Comparison of ENCODE assay signal across 30 cellular contexts in the genomic region with DNA sequence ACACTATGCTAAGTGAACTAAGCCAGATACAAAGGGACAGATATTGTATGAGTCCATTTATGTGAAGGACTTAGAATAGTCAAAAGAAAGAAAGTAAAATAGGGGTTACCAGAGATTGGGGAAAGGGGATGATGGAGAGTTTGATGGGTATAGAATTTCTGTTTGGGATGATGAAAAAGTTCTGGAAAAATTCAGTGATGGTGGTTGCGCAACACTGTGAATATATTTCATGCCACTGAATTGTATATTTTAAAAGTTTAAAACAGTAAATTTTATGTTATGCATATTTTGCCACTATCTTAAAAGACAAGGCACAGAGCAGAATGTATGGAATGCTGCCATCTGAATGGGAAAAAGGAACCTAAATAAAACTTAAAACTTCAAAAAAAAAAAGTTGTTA. TPM values are rescaled to one million over a fixed set of nuclear protein-coding genes. Genes with fewer than 3 reads are reported as not detected.
"Had no signal": no experiment of that assay in that cellular context is flagged by ENCODE, and none has a peak within 500 bp of the region (broad histone marks: within the 10 kb centered on the region; RNA-seq: fewer than 3 reads in every experiment).

No MANE protein-coding gene starts in this region.

- DNase-seq: naive thymus-derived CD8-positive, alpha-beta T cell; nephron progenitor cell; nucleus accumbens; pancreas; retina; right cardiac atrium; spleen; stimulated activated CD4-positive, alpha-beta T cell treated with anti-CD3 and anti-CD28 coated beads, Interleukin-12 subunit alpha, Interleukin-12 subunit beta, amount 100 ng/mL, for 4 hours; stimulated activated CD4-positive, alpha-beta T cell treated with anti-CD3 and anti-CD28 coated beads, Interleukin-1b, Interleukin-23, amount 100 ng/mL, for 48 hours; stimulated activated CD4-positive, alpha-beta T cell treated with anti-CD3 and anti-CD28 coated beads, Interleukin-4, amount 100 ng/mL, for 1 hour; stimulated activated CD4-positive, alpha-beta T cell treated with anti-CD3 and anti-CD28 coated beads, Interleukin-4, amount 100 ng/mL, for 4 hours; stimulated activated CD8-positive, alpha-beta memory T cell treated with anti-CD3 and anti-CD28 coated beads, Interleukin-4, amount 100 ng/mL, for 48 hours; stimulated activated naive CD4-positive, alpha-beta T cell; stimulated activated naive CD8-positive, alpha-beta T cell treated with anti-CD3 and anti-CD28 coated beads, Interleukin-15, amount 100 ng/mL, for 72 hours; stimulated activated naive CD8-positive, alpha-beta T cell treated with anti-CD3 and anti-CD28 coated beads, Interleukin-15, Interleukin-2, amounts not matched to agents 100 U/mL and 50 U/mL, for 24 hours; substantia nigra; testis; tibial artery; transverse colon; upper lobe of right lung; uterus had no signal

- H3K9me3 ChIP-seq: neutrophil, pancreas, prostate gland, suprapubic skin, testis had no signal

- ATAC-seq: naive thymus-derived CD8-positive, alpha-beta T cell; natural killer cell treated with Interleukin-12 subunit alpha and Interleukin-12 subunit beta and Interleukin-15 and Interleukin-18, amount 100 ng/mL, for 72 hours; pancreas; right cardiac atrium; sciatic nerve; stimulated activated memory B cell treated with anti-CD40 and anti-IgM and Interleukin-4, amounts not matched to agents 10 μg/mL and 1 μg/mL and 100 μg/mL, for 72 hours; stimulated activated naive CD8-positive, alpha-beta T cell treated with anti-CD3 and anti-CD28 coated beads, Interleukin-15, amount 100 ng/mL, for 72 hours; stimulated activated naive CD8-positive, alpha-beta T cell treated with anti-CD3 and anti-CD28 coated beads, Interleukin-15, Interleukin-2, amounts not matched to agents 100 U/mL and 50 U/mL, for 24 hours; upper lobe of right lung had no signal

- H3K36me3 ChIP-seq: neutrophil, pancreas, prostate gland, spleen, suprapubic skin, tibial artery, transverse colon, upper lobe of right lung, uterus had no signal

- FAIRE-seq: pancreas had no signal

- H3K27ac ChIP-seq: neutrophil, pancreas, prostate gland, skin epidermis, spleen, suprapubic skin, testis, tibial artery, transverse colon, upper lobe of right lung, uterus had no signal

- H3K4me3 ChIP-seq: pancreas, prostate gland, skin epidermis, smooth muscle cell, spleen, suprapubic skin, testis, tibial artery, transverse colon, upper lobe of right lung, uterus had no signal

- H3K27me3 ChIP-seq: neutrophil, pancreas, spleen, testis, transverse colon, upper lobe of right lung, uterus had no signal

- H3K4me2 ChIP-seq: smooth muscle cell had no signal

- H3K4me1 ChIP-seq: pancreas, prostate gland, spleen, suprapubic skin, testis, tibial artery, transverse colon, upper lobe of right lung, uterus had no signal

RNA-seq across cellular contexts. Expression of gene GAL, which starts 37.8 kb away (rescaled TPM):
- total RNA-seq: naive thymus-derived CD8-positive, alpha-beta T cell; osteocyte; right cardiac atrium; sciatic nerve; spleen; upper lobe of right lung had no signal
- polyA plus RNA-seq: naive thymus-derived CD8-positive, alpha-beta T cell; spleen had no signal
